21 cellular contexts compared by ENCODE assay signal in genomic region chr11:116168459-116168787, GRCh38.
DNase-seq lines count a peak whose midpoint lies in the region; ATAC-seq, FAIRE-seq and TF ChIP-seq lines count a peak whose summit lies in the region.
"Had no signal": no experiment of that assay in that cellular context is flagged by ENCODE, and none has a peak within 500 bp of the region (broad histone marks: within the 10 kb centered on the region; RNA-seq: fewer than 3 reads in every experiment).

No MANE protein-coding gene starts in this region.

- H2AK5ac ChIP-seq in H1 (ENCODE audit: low read depth, low read length) = 0 out of 2 replicates have a peak overlapping the region, but pooled peaks have one; percentile 33

- H3K27ac ChIP-seq in H1 (ENCODE audit: low read depth, low read length) = no peak overlapping the region
- H3K27ac ChIP-seq in pancreas = no peak overlapping the region
- H3K27ac ChIP-seq: BLaER1 had no signal

- no peak for TF ChIP-seq RAD21 in H1 (IDR thresholded peaks at IDR 0.05 in 1 of 2, conservative IDR thresholded peaks at IDR 0.05 in 1 of 2; ENCODE audit: low read depth in 2 of 2, low read length in 2 of 2)

- H4K8ac ChIP-seq in H1 (ENCODE audit: extremely low read depth, insufficient read depth, low read length) = no peak overlapping the region

- no peak overlapping the region for H3K14ac ChIP-seq in H1 (ENCODE audit: insufficient read length)

- H3K56ac ChIP-seq in H1 (replicated peaks; ENCODE audit: insufficient read length, low read depth, low read length) = no peak overlapping the region

- no peaks in the 10 kb centered on the region for H3K23me2 ChIP-seq in H1 (ENCODE audit: low read depth, low read length)

- no peaks in the 10 kb centered on the region for H3K4me1 Mint-ChIP-seq in osteocyte (ENCODE audit: unreplicated experiment)
- no peaks in the 10 kb centered on the region for H3K4me1 Mint-ChIP-seq in activated T-helper 1 cell treated with anti-CD3 and anti-CD28 coated beads, Interleukin-12 subunit alpha, Interleukin-12 subunit beta, Interleukin-2, Interleukin-4 antibody, amounts not matched to agents 30 ng/mL and 10 ng/mL and 1 ng/mL, durations not matched to agents 14 hours and 24 hours and 36 hours (ENCODE audit: low read depth)
- H3K4me1 Mint-ChIP-seq: CD14-positive monocyte; CD4-positive, alpha-beta memory T cell had no signal

- no peaks in the 10 kb centered on the region for H3K79me2 ChIP-seq in H1 (ENCODE audit: control insufficient read depth in 1 of 2, insufficient read depth in 2 of 2, low read length in 2 of 2)

- H3K4me1 ChIP-seq in H1 (replicated peaks in 1 of 4; ENCODE audit: control insufficient read depth in 3 of 4, insufficient read depth in 4 of 4, low read length in 3 of 4) (peaks cover 0 to 2% (median 0%) of the 10 kb centered on the region in 4 experiments; a peak in 1 of 7 replicates), pancreas (no peaks in the 10 kb centered on the region)

- no peak overlapping the region for H4K5ac ChIP-seq in H1 (ENCODE audit: insufficient read length, low read depth, low read length)

- H2AFZ ChIP-seq in H1 (ENCODE audit: low read length) = no peak overlapping the region
- H2AFZ ChIP-seq: GM23338 had no signal

- H3K9me3 Mint-ChIP-seq in osteocyte (ENCODE audit: unreplicated experiment) = no peaks in the 10 kb centered on the region
- no peaks in the 10 kb centered on the region for H3K9me3 Mint-ChIP-seq in activated T-helper 1 cell treated with anti-CD3 and anti-CD28 coated beads, Interleukin-12 subunit alpha, Interleukin-12 subunit beta, Interleukin-2, Interleukin-4 antibody, amounts not matched to agents 30 ng/mL and 10 ng/mL and 1 ng/mL, durations not matched to agents 14 hours and 24 hours and 36 hours
- H3K9me3 Mint-ChIP-seq: GM23338 had no signal

- no peak overlapping the region for H3K18ac ChIP-seq in H1 (ENCODE audit: extremely low read depth, low read length)

- CTCF ChIA-PET in H1 (lab: Charles Lee; ENCODE audit: partially characterized antibody) = interaction anchor here (1.3 to 5.9 kb wide), 6 partner anchors 8 to 180 kb away, joined by 3 to 38 read pairs (median 6); no protein-coding TSS in a partner anchor

- no peak overlapping the region for H3K4ac ChIP-seq in H1 (replicated peaks; ENCODE audit: insufficient read length, low read depth, low read length)

- FAIRE-seq in H1 (lab: Jason Lieb, UNC) (no peak), pancreas (lab: Jason Lieb, UNC) (no peak)
- FAIRE-seq: GM18507, HepG2 had no signal

- H3K9ac ChIP-seq in H1 (replicated peaks in 1 of 4; ENCODE audit: extremely low read depth in 1 of 4, low read depth in 3 of 4, low read length in 3 of 4) = no peak overlapping the region
- H3K9ac ChIP-seq: BLaER1 had no signal

- H3K79me1 ChIP-seq in H1 (ENCODE audit: low read depth, low read length) = no peaks in the 10 kb centered on the region

- H4K91ac ChIP-seq in H1 (replicated peaks; ENCODE audit: insufficient read length, low read length) = no peak overlapping the region

- no peak for ATAC-seq in pancreas
- ATAC-seq: HCT116, HepG2 had no signal

- 83% methylated on average over 4 of the region's 4 CpGs; no CpG with 5 or more reads in 1 of the 2 experiments for whole genome bisulfite sequencing in H1 (ENCODE audit: extremely low coverage in 1 of 2, insufficient coverage in 1 of 2, insufficient read length in 1 of 2, insufficient replicate concordance in 2 of 2, low coverage in 1 of 2, low lambda C conversion rate in 2 of 2, missing lambda C conversion rate in 1 of 2), 2 experiments
- 49 to 51% methylated on average over 4 of the region's 4 CpGs for WGBS in pancreas, 2 donors

- TF ChIP-seq EP300 in H1 (IDR thresholded peaks at IDR 0.05; ENCODE audit: borderline replicate concordance in 1 of 2, low read depth in 2 of 2, low read length in 2 of 2) = no peak

- intact Hi-C loops in pancreas (cut with DNase I) = no loop called here
- intact Hi-C loops in activated T-helper 1 cell treated with anti-CD3 and anti-CD28 coated beads, Interleukin-12 subunit alpha, Interleukin-12 subunit beta, Interleukin-2, Interleukin-4 antibody, amounts not matched to agents 30 ng/mL and 10 ng/mL and 1 ng/mL, durations not matched to agents 14 hours and 24 hours and 36 hours (cut with micrococcal nuclease) = no loop called here

- H3K27ac Mint-ChIP-seq in osteocyte (ENCODE audit: unreplicated experiment) = no peak overlapping the region
- no peak overlapping the region for H3K27ac Mint-ChIP-seq in activated T-helper 1 cell treated with anti-CD3 and anti-CD28 coated beads, Interleukin-12 subunit alpha, Interleukin-12 subunit beta, Interleukin-2, Interleukin-4 antibody, amounts not matched to agents 30 ng/mL and 10 ng/mL and 1 ng/mL, durations not matched to agents 14 hours and 24 hours and 36 hours
- H3K27ac Mint-ChIP-seq: CD14-positive monocyte; CD4-positive, alpha-beta memory T cell; GM23338; HFFc6 had no signal

- no peak overlapping the region for H2BK20ac ChIP-seq in H1 (ENCODE audit: low read length)

- peak; percentile 70 for DNase-seq in NCI-H146 treated with DMSO at 0.1 percent for 48 hours (lab: John Stamatoyannopoulos, UW; ENCODE audit: unreplicated experiment)
- peak in 1 of 2 experiments; percentile 16 for DNase-seq in H1 (ENCODE audit: low read depth in 1 of 2, low spot score in 2 of 2)
- DNase-seq in islet precursor cell = peak; percentile 25
- DNase-seq in osteocyte (ENCODE audit: extremely low spot score, unreplicated experiment) = peak; percentile 65
- no peak for DNase-seq in kidney glomerular epithelial cell (lab: John Stamatoyannopoulos, UW)
- no peak for DNase-seq in NCI-H1694 treated with DMSO at 0.1 percent for 48 hours (lab: John Stamatoyannopoulos, UW)
- no peak for DNase-seq in pancreas
- no peak for DNase-seq in activated T-helper 1 cell treated with anti-CD3 and anti-CD28 coated beads, Interleukin-12 subunit alpha, Interleukin-12 subunit beta, Interleukin-2, Interleukin-4 antibody, amounts not matched to agents 30 ng/mL and 10 ng/mL and 1 ng/mL, durations not matched to agents 14 hours and 24 hours and 36 hours (ENCODE audit: low spot score)
- DNase-seq: 8988T; CD4-positive, alpha-beta memory T cell; DMS153; DMS79; GDM1; H7; HFFc6 had no signal

- H3K4me3 Mint-ChIP-seq in osteocyte (ENCODE audit: unreplicated experiment) = no peak overlapping the region
- H3K4me3 Mint-ChIP-seq in activated T-helper 1 cell treated with anti-CD3 and anti-CD28 coated beads, Interleukin-12 subunit alpha, Interleukin-12 subunit beta, Interleukin-2, Interleukin-4 antibody, amounts not matched to agents 30 ng/mL and 10 ng/mL and 1 ng/mL, durations not matched to agents 14 hours and 24 hours and 36 hours = no peak overlapping the region
- H3K4me3 Mint-ChIP-seq: CD14-positive monocyte; CD4-positive, alpha-beta memory T cell; GM23338; HFFc6 had no signal

- H2BK120ac ChIP-seq in H1 (replicated peaks; ENCODE audit: low read depth, low read length) = no peak overlapping the region

- no peak for TF ChIP-seq POLR2A in H1 (IDR thresholded peaks at IDR 0.05; ENCODE audit: control extremely low read depth in 1 of 2, low read depth in 2 of 2, low read length in 2 of 2)

- no peaks in the 10 kb centered on the region for H3K9me3 ChIP-seq in H1 (ENCODE audit: insufficient read depth in 2 of 2, low read depth in 1 of 2, low read length in 1 of 2)
- no peaks in the 10 kb centered on the region for H3K9me3 ChIP-seq in pancreas
- H3K9me3 ChIP-seq: BLaER1 had no signal

- no peaks in the 10 kb centered on the region for H3K36me3 ChIP-seq in H1 (ENCODE audit: control insufficient read depth in 2 of 4, insufficient read depth in 4 of 4, low read length in 3 of 4)
- no peaks in the 10 kb centered on the region for H3K36me3 ChIP-seq in pancreas
- H3K36me3 ChIP-seq: BLaER1 had no signal

- H2BK12ac ChIP-seq in H1 (ENCODE audit: low read depth, low read length) = no peak overlapping the region

- H3K4me2 ChIP-seq in H1 (ENCODE audit: insufficient read depth in 1 of 2, low read depth in 2 of 2, low read length in 2 of 2) = no peak overlapping the region
- H3K4me2 ChIP-seq: BLaER1, GM23338 had no signal

- H3K4me3 ChIP-seq in H1 (ENCODE audit: extremely low read depth in 1 of 4, insufficient read depth in 2 of 4, low read depth in 3 of 4, low read length in 4 of 4) = no peak overlapping the region
- H3K4me3 ChIP-seq in pancreas = no peak overlapping the region
- H3K4me3 ChIP-seq: BLaER1, GM23338 had no signal

- H3K27me3 Mint-ChIP-seq in osteocyte (ENCODE audit: unreplicated experiment) = peaks cover 6% of the 10 kb centered on the region
- peaks cover 2% of the 10 kb centered on the region for H3K27me3 Mint-ChIP-seq in activated T-helper 1 cell treated with anti-CD3 and anti-CD28 coated beads, Interleukin-12 subunit alpha, Interleukin-12 subunit beta, Interleukin-2, Interleukin-4 antibody, amounts not matched to agents 30 ng/mL and 10 ng/mL and 1 ng/mL, durations not matched to agents 14 hours and 24 hours and 36 hours (ENCODE audit: insufficient read depth)

- no peak overlapping the region for H3K23ac ChIP-seq in H1 (ENCODE audit: insufficient read length)

- no peaks in the 10 kb centered on the region for H3K36me3 Mint-ChIP-seq in osteocyte (ENCODE audit: unreplicated experiment)
- no peaks in the 10 kb centered on the region for H3K36me3 Mint-ChIP-seq in activated T-helper 1 cell treated with anti-CD3 and anti-CD28 coated beads, Interleukin-12 subunit alpha, Interleukin-12 subunit beta, Interleukin-2, Interleukin-4 antibody, amounts not matched to agents 30 ng/mL and 10 ng/mL and 1 ng/mL, durations not matched to agents 14 hours and 24 hours and 36 hours (ENCODE audit: low read depth)
- H3K36me3 Mint-ChIP-seq: CD14-positive monocyte; CD4-positive, alpha-beta memory T cell had no signal

- H2BK15ac ChIP-seq in H1 (ENCODE audit: low read length) = no peak overlapping the region

- H2BK5ac ChIP-seq in H1 (ENCODE audit: low read depth, low read length) = no peak overlapping the region

- no peaks in the 10 kb centered on the region for H4K20me1 ChIP-seq in H1 (replicated peaks in 1 of 2; ENCODE audit: control insufficient read depth in 1 of 2, insufficient read depth in 2 of 2, low read length in 2 of 2)
- H4K20me1 ChIP-seq: BLaER1 had no signal

- no peak for TF ChIP-seq CTCF in H1 (IDR thresholded peaks at IDR 0.05; ENCODE audit: control extremely low read depth in 1 of 3, insufficient read depth in 1 of 3, low read depth in 1 of 3, low read length in 3 of 3)
- no peak for TF ChIP-seq CTCF in osteocyte (IDR thresholded peaks at IDR 0.05)
- no peak for TF ChIP-seq CTCF in pancreas (IDR thresholded peaks at IDR 0.05)

- POLR2A ChIA-PET in H1 (lab: Charles Lee; ENCODE audit: partially characterized antibody) = no interaction called here

- no peaks in the 10 kb centered on the region for H3K27me3 ChIP-seq in H1 (replicated peaks in 1 of 4; ENCODE audit: control insufficient read depth in 3 of 4, extremely low read depth in 1 of 4, insufficient read depth in 3 of 4, low read length in 3 of 4)
- H3K27me3 ChIP-seq in pancreas = no peaks in the 10 kb centered on the region
- H3K27me3 ChIP-seq: BLaER1 had no signal

TF ChIP-seq in H1, 55 proteins besides CTCF, POLR2A, EP300 and RAD21 (continues in another document):
- TF ChIP-seq KDM5A (IDR thresholded peaks at IDR 0.05; ENCODE audit: low read length) (no peak), KDM1A (IDR thresholded peaks at IDR 0.05; ENCODE audit: borderline replicate concordance, low read length) (no peak), SAP30 (IDR thresholded peaks at IDR 0.05; ENCODE audit: insufficient read depth, insufficient replicate concordance, low read length) (no peak), JUN (IDR thresholded peaks at IDR 0.05; ENCODE audit: low read depth, low read length) (no peak), EGR1 (IDR thresholded peaks at IDR 0.05; ENCODE audit: borderline replicate concordance, low read depth, low read length) (no peak)

Comparison
In these comparisons a context has a peak if more than half of its experiments do, and no peak if none do; other contexts are left out.
1. DNase-seq: peak in NCI-H146 treated with DMSO at 0.1 percent for 48 hours (single experiment), islet precursor cell (single experiment) and osteocyte (single experiment); none in kidney glomerular epithelial cell (single experiment), NCI-H1694 treated with DMSO at 0.1 percent for 48 hours (single experiment), pancreas (0 of 6) and activated T-helper 1 cell treated with anti-CD3 and anti-CD28 coated beads, Interleukin-12 subunit alpha, Interleukin-12 subunit beta, Interleukin-2, Interleukin-4 antibody, amounts not matched to agents 30 ng/mL and 10 ng/mL and 1 ng/mL, durations not matched to agents 14 hours and 24 hours and 36 hours (single experiment).